ENCODE assay signal across 10 cellular contexts in genomic region chr9:124855944-124856773, GRCh38. TPM values are rescaled to one million over a fixed set of nuclear protein-coding genes. Genes with fewer than 3 reads are reported as not detected.
DNase-seq lines count a peak whose midpoint lies in the region; ATAC-seq and TF ChIP-seq lines count a peak whose summit lies in the region.
"Had no signal": no experiment of that assay in that cellular context is flagged by ENCODE, and none has a peak within 500 bp of the region (broad histone marks: within the 10 kb centered on the region; RNA-seq: fewer than 3 reads in every experiment).

No MANE protein-coding gene starts in this region.

- peaks cover 21% of the 10 kb centered on the region for H3K4me1 Mint-ChIP-seq in WTC11
- peaks cover 36% of the 10 kb centered on the region for H3K4me1 Mint-ChIP-seq in nephron progenitor cell

- H3K27me3 Mint-ChIP-seq in WTC11 (ENCODE audit: low read depth), result no peaks in the 10 kb centered on the region
- H3K27me3 Mint-ChIP-seq in nephron progenitor cell (ENCODE audit: low read depth, poor library complexity), result no peaks in the 10 kb centered on the region

- H3K27me3 ChIP-seq in HUES64 (ENCODE audit: insufficient read depth, low read length), result no peaks in the 10 kb centered on the region
- H3K27me3 ChIP-seq: BLaER1 treated with 17β-estradiol and CSF1 and Interleukin-3, amounts not matched to agents 10 nM and 100 nM had no signal

- H3K4me3 Mint-ChIP-seq in WTC11 (no peak overlapping the region), nephron progenitor cell (no peak overlapping the region)
- H3K4me3 Mint-ChIP-seq: T-helper 1 cell treated with Interleukin-12 subunit alpha and Interleukin-12 subunit beta and Interleukin-4 antibody, amounts not matched to agents 30 μg/mL and 1 μg/mL, for 36 hours had no signal

- no peaks in the 10 kb centered on the region for H3K9me3 Mint-ChIP-seq in WTC11
- H3K9me3 Mint-ChIP-seq in nephron progenitor cell, result no peaks in the 10 kb centered on the region
- H3K9me3 Mint-ChIP-seq: T-helper 1 cell treated with Interleukin-12 subunit alpha and Interleukin-12 subunit beta and Interleukin-4 antibody, amounts not matched to agents 30 μg/mL and 1 μg/mL, for 36 hours had no signal

- H3K4me3 ChIP-seq in HUES64 (ENCODE audit: low read length), result no peak overlapping the region
- H3K4me3 ChIP-seq: BLaER1 treated with 17β-estradiol and CSF1 and Interleukin-3, amounts not matched to agents 10 nM and 100 nM had no signal

- 0 out of 2 replicates have a peak, but pooled peaks have one; percentile 18 for TF ChIP-seq CTCF in WTC11 (IDR thresholded peaks at IDR 0.05)
- TF ChIP-seq CTCF in nephron progenitor cell (IDR thresholded peaks at IDR 0.05), result no peak

- peaks cover 8% of the 10 kb centered on the region for H3K4me1 ChIP-seq in HUES64 (ENCODE audit: insufficient read depth, low read length)

- peak; percentile 62 for ATAC-seq in WTC11
- no peak for ATAC-seq in HG02588 (IDR thresholded peaks at IDR 0.05; ENCODE audit: unreplicated experiment)

- DNase-seq in NCI-H748 (lab: John Stamatoyannopoulos, UW; ENCODE audit: unreplicated experiment), result peak; percentile 22
- DNase-seq in NCI-H748 treated with DMSO at 0.1 percent for 48 hours (lab: John Stamatoyannopoulos, UW), result no peak
- DNase-seq in WTC11 (ENCODE audit: low spot score), result peak; percentile 79
- DNase-seq in nephron progenitor cell, result peak; percentile 50
- no peak for DNase-seq in activated gamma-delta T cell treated with Interleukin-2 at 50 U/mL for 16 hours
- no peak for DNase-seq in T1000 (lab: John Stamatoyannopoulos, UW)

- peaks cover 47% of the 10 kb centered on the region for H3K36me3 ChIP-seq in HUES64 (ENCODE audit: insufficient read depth, low read length)

- H3K36me3 Mint-ChIP-seq in WTC11 (peaks cover 41% of the 10 kb centered on the region), nephron progenitor cell (ENCODE audit: low read depth) (peaks cover 33% of the 10 kb centered on the region)

- H3K27ac ChIP-seq in HUES64 (ENCODE audit: low read depth, low read length), result peak overlapping the region; percentile 32; the same call in 1 of the 2 replicates
- H3K27ac ChIP-seq: BLaER1 treated with 17β-estradiol and CSF1 and Interleukin-3, amounts not matched to agents 10 nM and 100 nM had no signal

- H3K27ac Mint-ChIP-seq in WTC11 (no peak overlapping the region), nephron progenitor cell (no peak overlapping the region)
- H3K27ac Mint-ChIP-seq: T-helper 1 cell treated with Interleukin-12 subunit alpha and Interleukin-12 subunit beta and Interleukin-4 antibody, amounts not matched to agents 30 μg/mL and 1 μg/mL, for 36 hours had no signal

- 64% methylated on average over 16 of the region's 16 CpGs for WGBS in HUES64

- H3K9me3 ChIP-seq in HUES64 (ENCODE audit: insufficient read depth, low read depth, low read length), result no peaks in the 10 kb centered on the region
- H3K9me3 ChIP-seq: BLaER1 treated with 17β-estradiol and CSF1 and Interleukin-3, amounts not matched to agents 10 nM and 100 nM had no signal

- POLR2A ChIA-PET in WTC11 (lab: Charles Lee), result interaction anchor here (0.6 to 1.9 kb wide), 11 partner anchors 16 to 113 kb away, joined by 3 to 14 read pairs (median 3); partner anchors contain the start of gene NR6A1

- no peak overlapping the region for H3K9ac ChIP-seq in HUES64 (ENCODE audit: low read depth, low read length)

- CTCF ChIA-PET in WTC11 (lab: Charles Lee), result interaction anchor here (0.5 to 12.9 kb wide), 32 partner anchors 11 to 506 kb away, joined by 3 to 935 read pairs (median 4); partner anchors contain the start of genes NR6A1, OLFML2A and SCAI

TF ChIP-seq in WTC11, 78 proteins besides CTCF, POLR2A, EP300 and RAD21 (continues in another document):
- TF ChIP-seq ZNF281 (CRISPR knock-in tag; IDR thresholded peaks at IDR 0.05) (no peak), ZNF425 (CRISPR knock-in tag; conservative IDR thresholded peaks at IDR 0.05) (peak; percentile 20), TP53 (CRISPR knock-in tag; IDR thresholded peaks at IDR 0.05) (no peak), ZMAT4 (CRISPR knock-in tag; IDR thresholded peaks at IDR 0.05) (no peak), GRHL2 (CRISPR knock-in tag; IDR thresholded peaks at IDR 0.05; ENCODE audit: insufficient replicate concordance, severe bottlenecking) (no peak), FOXJ3 (CRISPR knock-in tag; IDR thresholded peaks at IDR 0.05; ENCODE audit: borderline replicate concordance) (no peak), PREB (CRISPR knock-in tag; IDR thresholded peaks at IDR 0.05; ENCODE audit: borderline replicate concordance) (0 out of 2 replicates have a peak, but pooled peaks have one; percentile 50), NFE2L1 (CRISPR knock-in tag; IDR thresholded peaks at IDR 0.05) (no peak), FOXP1 (CRISPR knock-in tag; IDR thresholded peaks at IDR 0.05; ENCODE audit: borderline replicate concordance) (peak; percentile 63; the same call in 1 of the 2 replicates), SP1 (CRISPR knock-in tag; conservative IDR thresholded peaks at IDR 0.05) (peak; percentile 49), HMGA2 (CRISPR knock-in tag; IDR thresholded peaks at IDR 0.05) (no peak), SMAD4 (CRISPR knock-in tag; IDR thresholded peaks at IDR 0.05) (no peak), ZNF121 (CRISPR knock-in tag; IDR thresholded peaks at IDR 0.05) (no peak), CDX4 (CRISPR knock-in tag; IDR thresholded peaks at IDR 0.05; ENCODE audit: borderline replicate concordance) (no peak)

RNA-seq across cellular contexts. Expression of gene WDR38, which starts 2.9 kb away (rescaled TPM):
- not detected for polyA plus RNA-seq in HUES64 (2013, experiment 1 of 2)
- polyA plus RNA-seq in HUES64 (2013, experiment 2 of 2), result not detected
- not detected in 3 replicates for total RNA-seq in WTC11 (2021)

RNA-seq across cellular contexts. Expression of gene RPL35, which starts 5.6 kb away (rescaled TPM):
- polyA plus RNA-seq in HUES64 (2013, experiment 1 of 2), result 2,082 TPM
- 2,092 TPM for polyA plus RNA-seq in HUES64 (2013, experiment 2 of 2)
- 1,710 to 1,958 TPM (median 1,927 TPM) in 3 replicates for total RNA-seq in WTC11 (2021)

RNA-seq across cellular contexts. Expression of gene ARPC5L, which starts 5.8 kb away (rescaled TPM):
- polyA plus RNA-seq in HUES64 (2013, experiment 1 of 2), result 57.9 TPM
- polyA plus RNA-seq in HUES64 (2013, experiment 2 of 2), result 50.6 TPM
- 40.0 to 47.2 TPM (median 40.5 TPM) in 3 replicates for total RNA-seq in WTC11 (2021)

Comparison
In these comparisons a context has a peak if more than half of its experiments do, and no peak if none do; other contexts are left out.
1. DNase-seq: peak in NCI-H748 (single experiment), WTC11 (single experiment) and nephron progenitor cell (single experiment); none in NCI-H748 treated with DMSO at 0.1 percent for 48 hours (single experiment), activated gamma-delta T cell treated with Interleukin-2 at 50 U/mL for 16 hours (single experiment) and T1000 (single experiment).